ENCODE assay signal across 26 cellular contexts in genomic region chr9:76020654-76021053, GRCh38.
DNase-seq lines count a peak whose midpoint lies in the region; ATAC-seq lines count a peak whose summit lies in the region.
"Had no signal": no experiment of that assay in that cellular context is flagged by ENCODE, and none has a peak within 500 bp of the region (broad histone marks: within the 10 kb centered on the region; RNA-seq: fewer than 3 reads in every experiment).

No MANE protein-coding gene starts in this region.

- H3K27me3 ChIP-seq in BLaER1 treated with 17β-estradiol and CSF1 and Interleukin-3, amounts not matched to agents 10 nM and 100 nM = no peaks in the 10 kb centered on the region
- H3K27me3 ChIP-seq: colonic mucosa had no signal

- peak overlapping the region in 8 of 11 experiments; percentile 8 to 45 (median 32); a peak in 9 of 22 replicates for H3K4me2 ChIP-seq in BLaER1 treated with 17β-estradiol and CSF1 and Interleukin-3, amounts not matched to agents 10 nM and 100 nM

- ATAC-seq in activated CD4-positive, alpha-beta T cell treated with anti-CD3 and anti-CD28 coated beads for 36 hours = no peak
- ATAC-seq in T-cell (replicated peaks in 1 of 4) (no peak), T-helper 17 cell (no peak), HG02840 (IDR thresholded peaks at IDR 0.05; ENCODE audit: low FRiP score, unreplicated experiment) (no peak)
- no peak for ATAC-seq in naive thymus-derived CD8-positive, alpha-beta T cell
- ATAC-seq: left lobe of liver, right cardiac atrium had no signal

- no peak overlapping the region for H3K9ac ChIP-seq in BLaER1 treated with 17β-estradiol and CSF1 and Interleukin-3, amounts not matched to agents 10 nM and 100 nM

- no peaks in the 10 kb centered on the region for H3K9me3 Mint-ChIP-seq in activated CD4-positive, alpha-beta T cell treated with anti-CD3 and anti-CD28 coated beads for 36 hours (ENCODE audit: low read depth)
- H3K9me3 Mint-ChIP-seq in T-cell = peaks cover 0 to 4% (median 0%) of the 10 kb centered on the region in 3 donors
- H3K9me3 Mint-ChIP-seq in naive thymus-derived CD8-positive, alpha-beta T cell = peaks cover 0 to 10% (median 1%) of the 10 kb centered on the region in 9 donors
- H3K9me3 Mint-ChIP-seq: IgD-negative memory B cell had no signal

- H3K27ac ChIP-seq in BLaER1 treated with 17β-estradiol and CSF1 and Interleukin-3, amounts not matched to agents 10 nM and 100 nM = no peak overlapping the region
- H3K27ac ChIP-seq: colonic mucosa, epithelial cell of prostate had no signal

- intact Hi-C loops in activated CD4-positive, alpha-beta T cell treated with anti-CD3 and anti-CD28 coated beads for 36 hours (cut with DNase I, micrococcal nuclease) = loop anchor here (5.0 to 10.0 kb wide), 3 partner anchors 128 to 996 kb away; partner anchors contain the start of genes CARNMT1 (in 1 of the 2) and PCSK5 (in 1 of the 2)

- no peaks in the 10 kb centered on the region for H3K27me3 Mint-ChIP-seq in activated CD4-positive, alpha-beta T cell treated with anti-CD3 and anti-CD28 coated beads for 36 hours
- no peaks in the 10 kb centered on the region for H3K27me3 Mint-ChIP-seq in T-cell
- H3K27me3 Mint-ChIP-seq in naive thymus-derived CD8-positive, alpha-beta T cell = no peaks in the 10 kb centered on the region
- H3K27me3 Mint-ChIP-seq in T-helper 17 cell = no peaks in the 10 kb centered on the region
- H3K27me3 Mint-ChIP-seq: IgD-negative memory B cell had no signal

- no peaks in the 10 kb centered on the region for H4K20me1 ChIP-seq in BLaER1 treated with 17β-estradiol and CSF1 and Interleukin-3, amounts not matched to agents 10 nM and 100 nM

- DNase-seq in activated CD4-positive, alpha-beta T cell treated with anti-CD3 and anti-CD28 coated beads for 36 hours = no peak
- no peak for DNase-seq in activated CD4-positive, alpha-beta T cell treated with anti-CD3 and anti-CD28 coated beads for 4 hours
- DNase-seq in T-cell (no peak), T-helper 17 cell (no peak), SK-N-DZ (ENCODE audit: low spot score) (no peak)
- peak in 2 of 10 donors; percentile 16 to 17 for DNase-seq in naive thymus-derived CD8-positive, alpha-beta T cell
- DNase-seq: activated CD8-positive, alpha-beta memory T cell treated with anti-CD3 and anti-CD28 coated beads, Interleukin-2, amount 50 U/mL, for 48 hours; activated gamma-delta T cell; aorta; colonic mucosa; DMS153; effector CD8-positive, alpha-beta T cell; H7; NCI-H1105; NCI-H1930; NCI-H748 treated with DMSO at 0.1 percent for 48 hours; posterior cingulate gyrus; right cardiac atrium; SIG-M5; stimulated activated CD4-positive, alpha-beta T cell treated with anti-CD3 and anti-CD28 coated beads, Interleukin-2, amount 100 ng/mL, for 48 hours had no signal

- no peaks in the 10 kb centered on the region for H3K36me3 ChIP-seq in BLaER1 treated with 17β-estradiol and CSF1 and Interleukin-3, amounts not matched to agents 10 nM and 100 nM
- H3K36me3 ChIP-seq: colonic mucosa had no signal

- H3K4me1 Mint-ChIP-seq in activated CD4-positive, alpha-beta T cell treated with anti-CD3 and anti-CD28 coated beads for 36 hours = peaks cover 86% of the 10 kb centered on the region
- H3K4me1 Mint-ChIP-seq in T-cell (peaks cover 80 to 91% (median 90%) of the 10 kb centered on the region in 3 donors), T-helper 17 cell (peaks cover 46% of the 10 kb centered on the region)
- H3K4me1 Mint-ChIP-seq in naive thymus-derived CD8-positive, alpha-beta T cell = peaks cover 57 to 98% (median 90%) of the 10 kb centered on the region in 4 donors
- H3K4me1 Mint-ChIP-seq: IgD-negative memory B cell, memory B cell had no signal

- CTCF ChIA-PET in activated CD4-positive, alpha-beta T cell treated with anti-CD3 and anti-CD28 coated beads for 36 hours (lab: Charles Lee) = no interaction called here
- CTCF ChIA-PET in T-cell (lab: Charles Lee) = no interaction called here

- peaks cover 0 to 7% (median 4%) of the 10 kb centered on the region in 10 experiments; a peak in 7 of 20 replicates for H3K4me1 ChIP-seq in BLaER1 treated with 17β-estradiol and CSF1 and Interleukin-3, amounts not matched to agents 10 nM and 100 nM
- H3K4me1 ChIP-seq: colonic mucosa had no signal

- peak overlapping the region; percentile 68 for H3K27ac Mint-ChIP-seq in activated CD4-positive, alpha-beta T cell treated with anti-CD3 and anti-CD28 coated beads for 36 hours
- peak overlapping the region; percentile 83 to 85 for H3K27ac Mint-ChIP-seq in T-cell
- H3K27ac Mint-ChIP-seq in naive thymus-derived CD8-positive, alpha-beta T cell = peak overlapping the region; percentile 88 to 99 (median 95)
- no peak overlapping the region for H3K27ac Mint-ChIP-seq in T-helper 17 cell
- H3K27ac Mint-ChIP-seq: IgD-negative memory B cell, memory B cell had no signal

- POLR2A ChIA-PET in activated CD4-positive, alpha-beta T cell treated with anti-CD3 and anti-CD28 coated beads for 36 hours (lab: Charles Lee) = no interaction called here
- POLR2A ChIA-PET in T-cell (lab: Charles Lee) = no interaction called here
- POLR2A ChIA-PET in naive thymus-derived CD8-positive, alpha-beta T cell (lab: Charles Lee) = no interaction called here

- no peak overlapping the region for H3K4me3 ChIP-seq in BLaER1 treated with 17β-estradiol and CSF1 and Interleukin-3, amounts not matched to agents 10 nM and 100 nM
- H3K4me3 ChIP-seq: colonic mucosa had no signal

- peak overlapping the region; percentile 27 for H3K4me3 Mint-ChIP-seq in activated CD4-positive, alpha-beta T cell treated with anti-CD3 and anti-CD28 coated beads for 36 hours
- H3K4me3 Mint-ChIP-seq in T-cell (peak overlapping the region; percentile 5 to 67 (median 50)), T-helper 17 cell (no peak overlapping the region)
- H3K4me3 Mint-ChIP-seq in naive thymus-derived CD8-positive, alpha-beta T cell = peak overlapping the region; percentile 40 to 85 (median 70)
- H3K4me3 Mint-ChIP-seq: IgD-negative memory B cell, memory B cell had no signal

- peaks cover 2% of the 10 kb centered on the region for H3K36me3 Mint-ChIP-seq in activated CD4-positive, alpha-beta T cell treated with anti-CD3 and anti-CD28 coated beads for 36 hours (ENCODE audit: low read depth)
- no peaks in the 10 kb centered on the region for H3K36me3 Mint-ChIP-seq in T-cell
- peaks cover 0 to 5% (median 0%) of the 10 kb centered on the region in 3 donors for H3K36me3 Mint-ChIP-seq in naive thymus-derived CD8-positive, alpha-beta T cell
- no peaks in the 10 kb centered on the region for H3K36me3 Mint-ChIP-seq in T-helper 17 cell (ENCODE audit: low read depth)
- H3K36me3 Mint-ChIP-seq: memory B cell had no signal

- no peaks in the 10 kb centered on the region for H3K9me3 ChIP-seq in BLaER1 treated with 17β-estradiol and CSF1 and Interleukin-3, amounts not matched to agents 10 nM and 100 nM (replicated peaks in 1 of 11)
- H3K9me3 ChIP-seq in T-helper 17 cell (ENCODE audit: control insufficient read depth, low read length, poor library complexity, severe bottlenecking) = no peaks in the 10 kb centered on the region
- H3K9me3 ChIP-seq: colonic mucosa had no signal
